In genomic region chr4:183164963-183165362, GRCh38 we compare ENCODE assay signal across 14 cellular contexts.
DNase-seq lines count a peak whose midpoint lies in the region; ATAC-seq and TF ChIP-seq lines count a peak whose summit lies in the region.
"Had no signal": no experiment of that assay in that cellular context is flagged by ENCODE, and none has a peak within 500 bp of the region (broad histone marks: within the 10 kb centered on the region; RNA-seq: fewer than 3 reads in every experiment).

No MANE protein-coding gene starts in this region.

- no peak overlapping the region for H3K4me2 ChIP-seq in mammary epithelial cell (ENCODE audit: insufficient read depth, low read depth, low read length)

- no peaks in the 10 kb centered on the region for H4K20me1 ChIP-seq in mammary epithelial cell (ENCODE audit: insufficient read depth, low read length)

- 100% methylated on average over 1 of the region's 1 CpG for WGBS in mammary epithelial cell (ENCODE audit: low coverage, missing lambda C conversion rate)
- 84% methylated on average over 1 of the region's 1 CpG for WGBS in esophagus muscularis mucosa
- 60 to 80% methylated on average over 1 of the region's 1 CpG for WGBS in lung, 2 donors
- 62 to 68% methylated on average over 1 of the region's 1 CpG for WGBS in tibial nerve, 2 donors

- H3K4me1 Mint-ChIP-seq in MCF 10A (ENCODE audit: insufficient read depth, unreplicated experiment) = peaks cover 36% of the 10 kb centered on the region

- no peak for TF ChIP-seq CTCF in MCF 10A (IDR thresholded peaks at IDR 0.05; ENCODE audit: unreplicated experiment)
- no peak for TF ChIP-seq CTCF in mammary epithelial cell (conservative IDR thresholded peaks at IDR 0.05 in 1 of 2, IDR thresholded peaks at IDR 0.05 in 1 of 2; ENCODE audit: extremely low read depth in 1 of 2, insufficient read depth in 1 of 2, low read depth in 1 of 2, low read length in 2 of 2)
- no peak for TF ChIP-seq CTCF in esophagus muscularis mucosa (IDR thresholded peaks at IDR 0.05)
- TF ChIP-seq CTCF in lung (IDR thresholded peaks at IDR 0.05; ENCODE audit: control extremely low read depth, extremely low read depth) = no peak
- no peak for TF ChIP-seq CTCF in tibial nerve (IDR thresholded peaks at IDR 0.05)

- ATAC-seq in lung (ENCODE audit: insufficient read depth, low FRiP score) (peak; percentile 74), GM18870 (IDR thresholded peaks at IDR 0.05; ENCODE audit: unreplicated experiment) (no peak)

- H3K4me3 Mint-ChIP-seq in MCF 10A (ENCODE audit: unreplicated experiment) = no peak overlapping the region
- H3K4me3 Mint-ChIP-seq: dendritic cell treated with granulocyte-macrophage colony-stimulating factor and Interleukin-4, amounts not matched to agents 40 ng/mL and 50 ng/mL, for 4 days had no signal

- no peaks in the 10 kb centered on the region for H3K36me3 Mint-ChIP-seq in MCF 10A (ENCODE audit: insufficient read depth, unreplicated experiment)

- DNase-seq in MCF 10A (ENCODE audit: unreplicated experiment) = no peak
- no peak for DNase-seq in mammary epithelial cell
- no peak for DNase-seq in esophagus muscularis mucosa (ENCODE audit: extremely low spot score)
- DNase-seq in lung (ENCODE audit: low spot score) = peak; percentile 74
- DNase-seq in NCI-H1417 treated with DMSO at 0.1 percent for 48 hours (lab: John Stamatoyannopoulos, UW) = no peak
- DNase-seq in NAMALWA (ENCODE audit: low spot score) = no peak
- no peak for DNase-seq in tibial nerve (ENCODE audit: low spot score in 2 of 2)
- DNase-seq: activated effector memory CD4-positive, alpha-beta T cell treated with Interleukin-2 at 50 U/mL for 16 hours; NCI-H1930; NCI-H526; stimulated activated naive CD4-positive, alpha-beta T cell treated with Interleukin-2 at 50 U/mL for 16 hours had no signal

- H3K4me3 ChIP-seq in mammary epithelial cell (replicated peaks in 1 of 3; ENCODE audit: insufficient read depth in 1 of 3, low read depth in 2 of 3, low read length in 3 of 3) (no peak overlapping the region), esophagus muscularis mucosa (no peak overlapping the region), lung (no peak overlapping the region), tibial nerve (no peak overlapping the region)

- CTCF ChIA-PET in MCF 10A (lab: Yijun Ruan, JAX) (interaction anchor here (0.7 kb wide), 1 partner anchor 9 kb away, joined by 3 read pairs; no protein-coding TSS in a partner anchor), mammary epithelial cell (lab: Charles Lee; ENCODE audit: low non-redundant PET) (no interaction called here)

- no TSS peak for BruUV-seq in MCF 10A (replicated peaks; lab: Mats Ljungman, UMichigan)
- no TSS peak for BruUV-seq in mammary epithelial cell (replicated peaks; lab: Mats Ljungman, UMichigan)

- no peaks in the 10 kb centered on the region for H3K27me3 ChIP-seq in mammary epithelial cell (ENCODE audit: insufficient read depth, low read length)
- no peaks in the 10 kb centered on the region for H3K27me3 ChIP-seq in esophagus muscularis mucosa
- H3K27me3 ChIP-seq in lung (ENCODE audit: control insufficient read depth, insufficient read depth) = no peaks in the 10 kb centered on the region
- no peaks in the 10 kb centered on the region for H3K27me3 ChIP-seq in tibial nerve

- no peaks in the 10 kb centered on the region for H3K36me3 ChIP-seq in mammary epithelial cell (ENCODE audit: insufficient read depth, low read length)
- no peaks in the 10 kb centered on the region for H3K36me3 ChIP-seq in esophagus muscularis mucosa
- no peaks in the 10 kb centered on the region for H3K36me3 ChIP-seq in lung (ENCODE audit: control insufficient read depth in 2 of 2, insufficient read depth in 2 of 2, low read length in 2 of 2)
- no peaks in the 10 kb centered on the region for H3K36me3 ChIP-seq in tibial nerve

- H3K4me1 ChIP-seq in mammary epithelial cell (ENCODE audit: insufficient read depth, low read length) (peaks cover 4% of the 10 kb centered on the region), esophagus muscularis mucosa (peaks cover 22 to 34% (median 25%) of the 10 kb centered on the region in 4 donors), lung (ENCODE audit: control insufficient read depth in 2 of 2, insufficient read depth in 2 of 2, low read length in 2 of 2) (peaks cover 2 to 24% of the 10 kb centered on the region in 2 donors), tibial nerve (peaks cover 0 to 36% (median 3%) of the 10 kb centered on the region in 4 donors)

- H3K79me2 ChIP-seq in mammary epithelial cell (ENCODE audit: insufficient read depth, low read length) = peaks cover 70% of the 10 kb centered on the region

- no peaks in the 10 kb centered on the region for H3K27me3 Mint-ChIP-seq in MCF 10A (ENCODE audit: insufficient read depth, unreplicated experiment)
- H3K27me3 Mint-ChIP-seq: dendritic cell treated with granulocyte-macrophage colony-stimulating factor and Interleukin-4, amounts not matched to agents 40 ng/mL and 50 ng/mL, for 4 days had no signal

- peaks cover 5% of the 10 kb centered on the region for H3K9me3 Mint-ChIP-seq in MCF 10A (ENCODE audit: unreplicated experiment)
- H3K9me3 Mint-ChIP-seq: dendritic cell treated with granulocyte-macrophage colony-stimulating factor and Interleukin-4, amounts not matched to agents 40 ng/mL and 50 ng/mL, for 4 days had no signal

- no peak for TF ChIP-seq EP300 in esophagus muscularis mucosa (IDR thresholded peaks at IDR 0.05)
- TF ChIP-seq EP300 in tibial nerve (IDR thresholded peaks at IDR 0.05) = no peak

- H3K9ac ChIP-seq in mammary epithelial cell (ENCODE audit: insufficient read depth, low read length) = no peak overlapping the region

- POLR2A ChIA-PET in MCF 10A (lab: Yijun Ruan, JAX) = interaction anchor here (1.4 kb wide), 1 partner anchor 16 kb away, joined by 5 read pairs; no protein-coding TSS in a partner anchor

- peak overlapping the region; percentile 13 for H3K27ac Mint-ChIP-seq in MCF 10A (ENCODE audit: low read depth, unreplicated experiment)
- H3K27ac Mint-ChIP-seq: dendritic cell treated with granulocyte-macrophage colony-stimulating factor and Interleukin-4, amounts not matched to agents 40 ng/mL and 50 ng/mL, for 4 days had no signal

- intact Hi-C loops in MCF 10A (cut with micrococcal nuclease) = no loop called here
- intact Hi-C loops in mammary epithelial cell (cut with micrococcal nuclease) = no loop called here
- intact Hi-C loops in esophagus muscularis mucosa (cut with DNase I) = no loop called here

- in situ Hi-C loops in mammary epithelial cell (cut with MboI; ENCODE audit: low sequenced_read_pairs in 2 of 2) = no loop called here

- dilution Hi-C loops in mammary epithelial cell (cut with HindIII; ENCODE audit: low sequenced_read_pairs) = loop anchor here (10.0 kb wide), 1 partner anchor 90 kb away; no protein-coding TSS in a partner anchor

- TF ChIP-seq POLR2A in esophagus muscularis mucosa (IDR thresholded peaks at IDR 0.05; ENCODE audit: low read depth) (no peak), tibial nerve (IDR thresholded peaks at IDR 0.05) (no peak)

- no peak overlapping the region for H3K27ac ChIP-seq in mammary epithelial cell (ENCODE audit: insufficient read depth, low read depth, low read length)
- peak overlapping the region in 3 of 4 donors; percentile 0 to 53 (median 6) for H3K27ac ChIP-seq in esophagus muscularis mucosa (replicated peaks in 1 of 4)
- H3K27ac ChIP-seq in lung (ENCODE audit: low read depth in 1 of 2, low read length in 1 of 2) = no peak overlapping the region
- peak overlapping the region in 1 of 4 donors; percentile 42 for H3K27ac ChIP-seq in tibial nerve
- H3K27ac ChIP-seq: VCaP had no signal

- H2AFZ ChIP-seq in mammary epithelial cell (ENCODE audit: low read depth, low read length) = no peak overlapping the region

- H3K9me3 ChIP-seq in mammary epithelial cell (replicated peaks; ENCODE audit: insufficient read depth, low read length) (no peaks in the 10 kb centered on the region), esophagus muscularis mucosa (no peaks in the 10 kb centered on the region), lung (ENCODE audit: control insufficient read depth in 2 of 2, insufficient read depth in 1 of 2, low read length in 1 of 2) (no peaks in the 10 kb centered on the region), tibial nerve (no peaks in the 10 kb centered on the region)

Comparison
In these comparisons a context has a peak if more than half of its experiments do, and no peak if none do; other contexts are left out.
1. H3K27ac ChIP-seq: peak in esophagus muscularis mucosa (3 of 4); none in mammary epithelial cell (single experiment) and lung (0 of 2).